Comparison of ENCODE assay signal across 16 cellular contexts in the genomic region with DNA sequence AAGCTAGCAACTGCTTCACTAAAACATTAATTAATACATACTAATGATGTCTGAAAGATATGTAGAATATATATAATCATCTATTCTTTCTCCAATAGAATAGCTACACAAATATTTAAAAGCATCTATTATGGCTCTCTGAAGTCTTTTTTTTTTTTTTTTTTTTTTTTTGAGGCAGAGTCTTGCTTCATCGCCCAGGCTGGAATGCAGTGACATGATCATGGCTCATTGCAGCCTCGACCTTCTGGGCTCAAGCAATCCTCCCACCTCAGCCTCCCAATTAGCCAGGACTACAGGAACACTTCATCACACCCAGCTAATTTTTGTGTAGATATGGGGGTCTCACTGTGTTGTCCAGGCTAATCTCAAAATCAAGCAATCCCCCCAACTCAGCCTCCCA.
DNase-seq lines count a peak whose midpoint lies in the region; ATAC-seq and TF ChIP-seq lines count a peak whose summit lies in the region.
"Had no signal": no experiment of that assay in that cellular context is flagged by ENCODE, and none has a peak within 500 bp of the region (broad histone marks: within the 10 kb centered on the region; RNA-seq: fewer than 3 reads in every experiment).

No MANE protein-coding gene starts in this region.

- no peaks in the 10 kb centered on the region for H3K79me2 ChIP-seq in GM23248 (ENCODE audit: insufficient read depth)
- H3K79me2 ChIP-seq in PC-3 (ENCODE audit: low read length), result no peaks in the 10 kb centered on the region
- H3K79me2 ChIP-seq in trophoblast cell (ENCODE audit: control insufficient read depth, insufficient read depth, low read length, poor library complexity), result no peaks in the 10 kb centered on the region

- POLR2A ChIA-PET in PC-3 (lab: Charles Lee; ENCODE audit: unreplicated experiment), result no interaction called here

- H3F3A ChIP-seq in GM23248 (ENCODE audit: insufficient read depth) (peaks cover 13% of the 10 kb centered on the region; the same call in 1 of the 2 replicates), PC-3 (ENCODE audit: low read length, unreplicated experiment) (no peaks in the 10 kb centered on the region)

- TF ChIP-seq CTCF in PC-3 (conservative IDR thresholded peaks at IDR 0.05; ENCODE audit: low read depth, low read length) (no peak), fibroblast of mammary gland (conservative IDR thresholded peaks at IDR 0.05; ENCODE audit: control insufficient read depth, insufficient read depth, low read depth, low read length) (no peak)

- 5 to 17% methylated on average over 2 of the region's 2 CpGs for WGBS in GM23248 (ENCODE audit: low coverage in 1 of 2, low lambda C conversion rate in 2 of 2, missing lambda C conversion rate in 2 of 2), 2 experiments
- no CpG with 5 or more reads among the region's 2 CpGs for WGBS in trophoblast cell (ENCODE audit: extremely low coverage, insufficient coverage, insufficient read length)

- no peak overlapping the region for H3K14ac ChIP-seq in trophoblast cell (ENCODE audit: low read length)

- no peak overlapping the region for H3K27ac Mint-ChIP-seq in T-helper 17 cell
- H3K27ac Mint-ChIP-seq: CD8-positive, alpha-beta memory T cell; H9 had no signal

- H2AFZ ChIP-seq in GM23248 (no peak overlapping the region), PC-3 (ENCODE audit: low read length) (no peak overlapping the region), trophoblast cell (ENCODE audit: insufficient read depth, low read length, poor library complexity) (no peak overlapping the region)

- intact Hi-C loops in PC-3 (cut with micrococcal nuclease), result no loop called here

- H3K27me3 ChIP-seq in GM23248 (replicated peaks; ENCODE audit: insufficient read depth) (no peaks in the 10 kb centered on the region), PC-3 (ENCODE audit: low read length) (no peaks in the 10 kb centered on the region), trophoblast cell (ENCODE audit: insufficient read depth, low read length) (no peaks in the 10 kb centered on the region)
- H3K27me3 ChIP-seq: BLaER1 had no signal

- H3K9ac ChIP-seq in GM23248, result no peak overlapping the region
- no peak overlapping the region for H3K9ac ChIP-seq in PC-3 (ENCODE audit: low read length)
- H3K9ac ChIP-seq in trophoblast cell (ENCODE audit: low read length), result no peak overlapping the region
- H3K9ac ChIP-seq: BLaER1 had no signal

- no peak overlapping the region for H2AK5ac ChIP-seq in trophoblast cell (ENCODE audit: low read length)

- H3K9me3 ChIP-seq in GM23248 (ENCODE audit: low read depth), result no peaks in the 10 kb centered on the region
- no peaks in the 10 kb centered on the region for H3K9me3 ChIP-seq in PC-3 (ENCODE audit: low read length)
- H3K9me3 ChIP-seq in trophoblast cell (ENCODE audit: insufficient read depth, low read depth, low read length), result no peaks in the 10 kb centered on the region
- no peaks in the 10 kb centered on the region for H3K9me3 ChIP-seq in T-helper 17 cell (ENCODE audit: control insufficient read depth, low read length, poor library complexity, severe bottlenecking)
- H3K9me3 ChIP-seq: BLaER1, Caco-2 had no signal

- H4K91ac ChIP-seq in trophoblast cell (ENCODE audit: low read depth, low read length), result no peak overlapping the region

- no peak overlapping the region for H3K4me2 ChIP-seq in GM23248 (ENCODE audit: unreplicated experiment)
- no peak overlapping the region for H3K4me2 ChIP-seq in PC-3 (ENCODE audit: low read length)
- no peak overlapping the region for H3K4me2 ChIP-seq in trophoblast cell (ENCODE audit: low read length)
- H3K4me2 ChIP-seq: BLaER1 had no signal

- CTCF ChIA-PET in PC-3 (lab: Charles Lee), result no interaction called here

- H2BK120ac ChIP-seq in trophoblast cell (ENCODE audit: insufficient read depth, low read length, poor library complexity), result no peak overlapping the region

- H3K36me3 Mint-ChIP-seq in T-helper 17 cell (ENCODE audit: low read depth), result no peaks in the 10 kb centered on the region
- H3K36me3 Mint-ChIP-seq: CD8-positive, alpha-beta memory T cell had no signal

- H3K4me1 ChIP-seq in GM23248 (ENCODE audit: insufficient read depth) (peaks cover 10% of the 10 kb centered on the region; the same call in 1 of the 2 replicates), PC-3 (ENCODE audit: insufficient read depth, low read length) (peaks cover 24% of the 10 kb centered on the region), trophoblast cell (ENCODE audit: control insufficient read depth in 1 of 2, insufficient read depth in 2 of 2, low read length in 2 of 2) (no peaks in the 10 kb centered on the region)
- H3K4me1 ChIP-seq: BLaER1, Caco-2 had no signal

- ATAC-seq in PC-3 (no peak), T-helper 17 cell (no peak), GM18858 (IDR thresholded peaks at IDR 0.05; ENCODE audit: unreplicated experiment) (no peak)

- H4K20me1 ChIP-seq in GM23248 (ENCODE audit: insufficient read depth) (no peaks in the 10 kb centered on the region), PC-3 (ENCODE audit: low read length) (no peaks in the 10 kb centered on the region)
- H4K20me1 ChIP-seq: BLaER1 had no signal

- no peaks in the 10 kb centered on the region for H3K4me1 Mint-ChIP-seq in T-helper 17 cell
- H3K4me1 Mint-ChIP-seq: CD8-positive, alpha-beta memory T cell had no signal

- no peak overlapping the region for H3K18ac ChIP-seq in trophoblast cell (ENCODE audit: low read length)

- H3K36me3 ChIP-seq in GM23248 (ENCODE audit: low read depth), result no peaks in the 10 kb centered on the region
- no peaks in the 10 kb centered on the region for H3K36me3 ChIP-seq in PC-3 (ENCODE audit: low read depth, low read length)
- H3K36me3 ChIP-seq in trophoblast cell (ENCODE audit: control insufficient read depth in 1 of 2, insufficient read depth in 2 of 2, low read length in 2 of 2), result no peaks in the 10 kb centered on the region
- H3K36me3 ChIP-seq: BLaER1 had no signal

- BruUV-seq in PC-3 (replicated peaks; lab: Mats Ljungman, UMichigan), result no TSS peak

- no peak overlapping the region for H4K8ac ChIP-seq in trophoblast cell (ENCODE audit: low read depth, low read length)

- no peaks in the 10 kb centered on the region for H3K27me3 Mint-ChIP-seq in T-helper 17 cell
- H3K27me3 Mint-ChIP-seq: CD8-positive, alpha-beta memory T cell had no signal

- H3K4me3 Mint-ChIP-seq in T-helper 17 cell, result no peak overlapping the region
- H3K4me3 Mint-ChIP-seq: CD8-positive, alpha-beta memory T cell; H9 had no signal

- H4K12ac ChIP-seq in trophoblast cell (ENCODE audit: low read depth, low read length), result no peak overlapping the region

- in situ Hi-C loops in GM23248 (cut with MboI), result no loop called here

- no peak overlapping the region for H3K4ac ChIP-seq in trophoblast cell (ENCODE audit: low read depth, low read length)

- H2BK12ac ChIP-seq in trophoblast cell (ENCODE audit: low read length), result no peak overlapping the region

- no peak overlapping the region for H2BK5ac ChIP-seq in trophoblast cell (ENCODE audit: low read depth, low read length, poor library complexity)

- DNase-seq in GM23248, result peak; percentile 7
- no peak for DNase-seq in PC-3
- peak; percentile 14 for DNase-seq in fibroblast of mammary gland (ENCODE audit: low read depth)
- DNase-seq in trophoblast cell, result peak; percentile 41 to 70
- DNase-seq in NCI-H510A treated with DMSO at 0.1 percent for 48 hours (lab: John Stamatoyannopoulos, UW), result no peak
- no peak for DNase-seq in T-helper 17 cell
- DNase-seq: AML-193; Caco-2; CD8-positive, alpha-beta memory T cell; DND-41; GF-D8; GOT3; H9; KBM-7 had no signal

- H3K4me3 ChIP-seq in GM23248 (no peak overlapping the region), PC-3 (ENCODE audit: low read length) (no peak overlapping the region), fibroblast of mammary gland (ENCODE audit: control insufficient read depth, low read depth, low read length) (no peak overlapping the region), trophoblast cell (ENCODE audit: low read depth, low read length) (no peak overlapping the region)
- H3K4me3 ChIP-seq: BLaER1 had no signal

- H3K9me2 ChIP-seq in GM23248 (ENCODE audit: insufficient read depth), result 0 out of 2 replicates have a peak, but pooled peaks cover 4% of the 10 kb centered on the region
- H3K9me2 ChIP-seq in PC-3 (replicated peaks; ENCODE audit: low read length), result no peaks in the 10 kb centered on the region

- H3K27ac ChIP-seq in GM23248, result no peak overlapping the region
- H3K27ac ChIP-seq in PC-3 (ENCODE audit: low read length), result peak overlapping the region; percentile 48
- no peak overlapping the region for H3K27ac ChIP-seq in trophoblast cell (ENCODE audit: low read depth, low read length)
- H3K27ac ChIP-seq: BLaER1 had no signal

- H3K23ac ChIP-seq in trophoblast cell (ENCODE audit: low read length), result no peak overlapping the region

- H3K79me1 ChIP-seq in trophoblast cell (ENCODE audit: low read length), result no peaks in the 10 kb centered on the region

Comparison
In these comparisons a context has a peak if more than half of its experiments do, and no peak if none do; other contexts are left out.
1. DNase-seq: peak in GM23248 (single experiment), fibroblast of mammary gland (single experiment) and trophoblast cell (2 of 2); none in PC-3 (single experiment), NCI-H510A treated with DMSO at 0.1 percent for 48 hours (single experiment) and T-helper 17 cell (0 of 3).